ENCODE assay signal across 10 cellular contexts in genomic region chr9:132879443-132880310, GRCh38. TPM values are rescaled to one million over a fixed set of nuclear protein-coding genes. Genes with fewer than 3 reads are reported as not detected.
DNase-seq lines count a peak whose midpoint lies in the region; ATAC-seq and TF ChIP-seq lines count a peak whose summit lies in the region.
"Had no signal": no experiment of that assay in that cellular context is flagged by ENCODE, and none has a peak within 500 bp of the region (broad histone marks: within the 10 kb centered on the region; RNA-seq: fewer than 3 reads in every experiment).

No MANE protein-coding gene starts in this region.

- no peak for TF ChIP-seq CTCF in CD8-positive, alpha-beta T cell (IDR thresholded peaks at IDR 0.05)
- no peak for TF ChIP-seq CTCF in mammary epithelial cell (conservative IDR thresholded peaks at IDR 0.05 in 1 of 2, IDR thresholded peaks at IDR 0.05 in 1 of 2; ENCODE audit: extremely low read depth in 1 of 2, insufficient read depth in 1 of 2, low read depth in 1 of 2, low read length in 2 of 2)

- BruUV-seq in mammary epithelial cell (replicated peaks; lab: Mats Ljungman, UMichigan): no TSS peak

- 100% methylated on average over 4 of the region's 7 CpGs for WGBS in mammary epithelial cell (ENCODE audit: low coverage, missing lambda C conversion rate)

- in situ Hi-C loops in mammary epithelial cell (cut with MboI; ENCODE audit: low sequenced_read_pairs in 2 of 2): no loop called here

- CTCF ChIA-PET in CD8-positive, alpha-beta T cell (lab: Charles Lee): interaction anchor here (6.1 kb wide), 1 partner anchor 22 kb away, joined by 31 read pairs; no protein-coding TSS in a partner anchor
- CTCF ChIA-PET in mammary epithelial cell (lab: Charles Lee; ENCODE audit: low non-redundant PET): no interaction called here

- no peaks in the 10 kb centered on the region for H3K36me3 ChIP-seq in CD8-positive, alpha-beta T cell (ENCODE audit: insufficient read depth, low read length)
- H3K36me3 ChIP-seq in Karpas-422 (ENCODE audit: insufficient read depth, low read length) (no peaks in the 10 kb centered on the region), mammary epithelial cell (ENCODE audit: insufficient read depth, low read length) (no peaks in the 10 kb centered on the region), neuron (ENCODE audit: insufficient read depth, low read length) (no peaks in the 10 kb centered on the region)

- intact Hi-C loops in CD8-positive, alpha-beta T cell (cut with DNase I, micrococcal nuclease): loop anchor here (2.0 to 5.0 kb wide), 2 partner anchors 23 to 498 kb away; partner anchors contain the start of genes STKLD1 (in 1 of the 2) and SURF4 (in 1 of the 2)
- intact Hi-C loops in mammary epithelial cell (cut with micrococcal nuclease): loop anchor here (2.0 to 10.0 kb wide), 2 partner anchors 23 to 205 kb away; partner anchors contain the start of gene GTF3C4

- H3K9ac ChIP-seq in Karpas-422 (ENCODE audit: low read length) (no peak overlapping the region), mammary epithelial cell (ENCODE audit: insufficient read depth, low read length) (no peak overlapping the region)

- peak overlapping the region; percentile 81 for H3K4me3 Mint-ChIP-seq in CD8-positive, alpha-beta T cell

- no peaks in the 10 kb centered on the region for H3K9me3 Mint-ChIP-seq in CD8-positive, alpha-beta T cell

- peaks cover 14% of the 10 kb centered on the region for H3K4me1 ChIP-seq in CD8-positive, alpha-beta T cell (ENCODE audit: insufficient read depth, low read length)
- peaks cover 17% of the 10 kb centered on the region for H3K4me1 ChIP-seq in Karpas-422 (ENCODE audit: low read length)
- peaks cover 3% of the 10 kb centered on the region for H3K4me1 ChIP-seq in mammary epithelial cell (ENCODE audit: insufficient read depth, low read length)
- H3K4me1 ChIP-seq in neuron (ENCODE audit: insufficient read depth, low read length): no peaks in the 10 kb centered on the region

- H3K4me2 ChIP-seq in Karpas-422 (ENCODE audit: low read depth, low read length, poor library complexity, severe bottlenecking) (peak overlapping the region; percentile 98), mammary epithelial cell (ENCODE audit: insufficient read depth, low read depth, low read length) (peak overlapping the region; percentile 98)

- no peaks in the 10 kb centered on the region for H3K9me2 ChIP-seq in Karpas-422 (replicated peaks; ENCODE audit: insufficient read depth, low read length)

- no peaks in the 10 kb centered on the region for H4K20me1 ChIP-seq in Karpas-422 (ENCODE audit: insufficient read depth, low read depth, low read length)
- H4K20me1 ChIP-seq in mammary epithelial cell (ENCODE audit: insufficient read depth, low read length): no peaks in the 10 kb centered on the region

- ATAC-seq in CD8-positive, alpha-beta T cell: no peak
- ATAC-seq in HG03521 (IDR thresholded peaks at IDR 0.05; ENCODE audit: unreplicated experiment) (no peak), HG02852 (IDR thresholded peaks at IDR 0.05; ENCODE audit: unreplicated experiment) (no peak), GM21360 (IDR thresholded peaks at IDR 0.05; ENCODE audit: unreplicated experiment) (no peak)

- H3K4me3 ChIP-seq in CD8-positive, alpha-beta T cell (ENCODE audit: low read depth, low read length): no peak overlapping the region
- H3K4me3 ChIP-seq in Karpas-422 (ENCODE audit: low read length) (no peak overlapping the region; the same call in 1 of the 2 replicates), mammary epithelial cell (replicated peaks in 1 of 3; ENCODE audit: insufficient read depth in 1 of 3, low read depth in 2 of 3, low read length in 3 of 3) (no peak overlapping the region), neuron (ENCODE audit: low read length) (peak overlapping the region; percentile 92)

- no peaks in the 10 kb centered on the region for H3K79me2 ChIP-seq in Karpas-422 (ENCODE audit: low read length)
- no peaks in the 10 kb centered on the region for H3K79me2 ChIP-seq in mammary epithelial cell (ENCODE audit: insufficient read depth, low read length)

- no peaks in the 10 kb centered on the region for H3K27me3 Mint-ChIP-seq in CD8-positive, alpha-beta T cell (ENCODE audit: low read depth)

- no peak for DNase-seq in CD8-positive, alpha-beta T cell
- DNase-seq in Karpas-422 (peak; percentile 49), mammary epithelial cell (no peak)
- DNase-seq in effector CD8-positive, alpha-beta T cell (lab: John Stamatoyannopoulos, UW): no peak
- DNase-seq: mesendoderm had no signal

- peaks cover 13% of the 10 kb centered on the region for H3K4me1 Mint-ChIP-seq in CD8-positive, alpha-beta T cell (ENCODE audit: low read depth)

- H3K27ac Mint-ChIP-seq in CD8-positive, alpha-beta T cell: peak overlapping the region; percentile 88

- no peaks in the 10 kb centered on the region for H3K36me3 Mint-ChIP-seq in CD8-positive, alpha-beta T cell

- dilution Hi-C loops in mammary epithelial cell (cut with HindIII; ENCODE audit: low sequenced_read_pairs): no loop called here

- H3K9me3 ChIP-seq in CD8-positive, alpha-beta T cell (ENCODE audit: low read length): no peaks in the 10 kb centered on the region
- H3K9me3 ChIP-seq in Karpas-422 (ENCODE audit: low read length) (no peaks in the 10 kb centered on the region), mammary epithelial cell (replicated peaks; ENCODE audit: insufficient read depth, low read length) (no peaks in the 10 kb centered on the region), neuron (ENCODE audit: low read length) (no peaks in the 10 kb centered on the region)

- POLR2A ChIA-PET in CD8-positive, alpha-beta T cell (lab: Charles Lee): interaction anchor here (1.2 to 2.2 kb wide), 2 partner anchors 9 to 65 kb away, joined by 4 to 8 read pairs; partner anchors contain the start of gene TSC1

- H2AFZ ChIP-seq in Karpas-422 (ENCODE audit: low read length) (no peak overlapping the region), mammary epithelial cell (ENCODE audit: low read depth, low read length) (peak overlapping the region; percentile 100), neuron (ENCODE audit: low read depth, low read length) (no peak overlapping the region)

- H3K27me3 ChIP-seq in CD8-positive, alpha-beta T cell (ENCODE audit: insufficient read depth, low read length): no peaks in the 10 kb centered on the region
- H3K27me3 ChIP-seq in Karpas-422 (ENCODE audit: low read length) (no peaks in the 10 kb centered on the region), mammary epithelial cell (ENCODE audit: insufficient read depth, low read length) (no peaks in the 10 kb centered on the region), neuron (ENCODE audit: insufficient read depth, low read length) (no peaks in the 10 kb centered on the region)

- peak overlapping the region; percentile 27 for H3K27ac ChIP-seq in CD8-positive, alpha-beta T cell (ENCODE audit: low read depth, low read length)
- H3K27ac ChIP-seq in Karpas-422 (ENCODE audit: low read length) (no peak overlapping the region), mammary epithelial cell (ENCODE audit: insufficient read depth, low read depth, low read length) (no peak overlapping the region)

RNA-seq across cellular contexts. Expression of gene SPACA9, which starts 1.0 kb away (rescaled TPM):
- under 1 TPM; 0.27 to 0.64 TPM for total RNA-seq in CD8-positive, alpha-beta T cell
- total RNA-seq in Karpas-422 (2014; rRNA removed; shearing (Covaris generic); ENCODE audit: low replicate concordance): 4.9 and 13.5 TPM in 2 replicates
- 1 to 10 TPM; 4.5 to 7.3 TPM for total RNA-seq in mammary epithelial cell
- 3.9 TPM for polyA plus RNA-seq in mammary epithelial cell
- 3.2 TPM for polyA minus RNA-seq in mammary epithelial cell

RNA-seq across cellular contexts. Expression of gene AK8, which starts 1.6 kb away (rescaled TPM):
- total RNA-seq in CD8-positive, alpha-beta T cell: not detected
- 1.3 TPM in 1 of 2 replicates, not detected in the other for total RNA-seq in Karpas-422 (2014; rRNA removed; shearing (Covaris generic); ENCODE audit: low replicate concordance)
- 1 to 10 TPM; 1.1 to 1.2 TPM for total RNA-seq in mammary epithelial cell
- polyA plus RNA-seq in mammary epithelial cell: 0.25 TPM
- polyA minus RNA-seq in mammary epithelial cell: not detected
- total RNA-seq: bronchial epithelial cell had no signal
